ENCODE assay signal across 12 cellular contexts in the genomic region with DNA sequence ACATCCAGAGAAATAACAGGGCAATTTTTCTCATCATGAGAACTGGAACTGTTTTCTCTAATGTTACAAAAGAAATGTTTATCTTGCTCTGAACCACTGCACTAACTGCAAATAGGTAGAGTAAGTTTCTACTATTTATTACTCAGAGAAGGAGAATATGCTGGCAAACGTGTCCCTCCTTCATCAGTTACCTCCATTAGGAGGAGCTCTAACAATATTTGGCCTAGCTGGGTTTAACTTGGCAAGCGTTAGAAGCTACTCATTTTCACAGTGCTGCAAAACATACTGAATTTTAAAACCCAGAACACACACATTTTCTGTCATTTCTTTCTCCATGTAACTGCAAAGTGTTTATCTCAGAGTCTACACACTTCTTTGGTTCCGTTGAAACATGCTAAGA.
DNase-seq lines count a peak whose midpoint lies in the region; ATAC-seq and TF ChIP-seq lines count a peak whose summit lies in the region.
"Had no signal": no experiment of that assay in that cellular context is flagged by ENCODE, and none has a peak within 500 bp of the region (broad histone marks: within the 10 kb centered on the region; RNA-seq: fewer than 3 reads in every experiment).

No MANE protein-coding gene starts in this region.

- no peak overlapping the region for H3K4me3 ChIP-seq in thyroid gland (replicated peaks in 1 of 3)
- H3K4me3 ChIP-seq: A549, mucosa of descending colon, PC-9 had no signal

- H3K9me3 ChIP-seq in thyroid gland = no peaks in the 10 kb centered on the region
- H3K9me3 ChIP-seq: A549, mucosa of descending colon had no signal

- peak in 3 of 6 experiments; percentile 16 to 38 (median 24) for TF ChIP-seq CTCF in thyroid gland (IDR thresholded peaks at IDR 0.05)

- 0 to 3% methylated on average over 3 of the region's 3 CpGs for WGBS in thyroid gland, 2 donors

- DNase-seq in NCI-H1417 (lab: John Stamatoyannopoulos, UW) (peak in 2 of 3 experiments; percentile 18 to 49), NCI-H1417 treated with DMSO at 0.1 percent for 48 hours (lab: John Stamatoyannopoulos, UW) (no peak), NCI-H446 treated with DMSO at 0.1 percent for 48 hours (lab: John Stamatoyannopoulos, UW) (peak; percentile 61), cerebellar cortex (ENCODE audit: low spot score) (peak; percentile 87), putamen (ENCODE audit: low spot score) (peak; percentile 42), thyroid gland (no peak)
- DNase-seq in activated CD4-positive, alpha-beta T cell treated with anti-CD3 and anti-CD28 coated beads for 1 hour = no peak
- DNase-seq: mucosa of descending colon, PC-9 had no signal

- H3K27me3 ChIP-seq in thyroid gland = no peaks in the 10 kb centered on the region

- TF ChIP-seq POLR2A in thyroid gland (IDR thresholded peaks at IDR 0.05) = no peak

- H3K27ac ChIP-seq in thyroid gland = no peak overlapping the region
- H3K27ac ChIP-seq: A549, epithelial cell of prostate, PC-9 had no signal

- no peaks in the 10 kb centered on the region for H3K36me3 ChIP-seq in thyroid gland

- no peak for ATAC-seq in GM18519 (IDR thresholded peaks at IDR 0.05; ENCODE audit: low FRiP score, unreplicated experiment)
- ATAC-seq: A549, mucosa of descending colon had no signal

- intact Hi-C loops in thyroid gland (cut with DNase I) = no loop called here

- no peaks in the 10 kb centered on the region for H3K4me1 ChIP-seq in thyroid gland
- H3K4me1 ChIP-seq: A549 had no signal

Comparison
In these comparisons a context has a peak if more than half of its experiments do, and no peak if none do; other contexts are left out.
1. DNase-seq: peak in NCI-H1417 (2 of 3), NCI-H446 treated with DMSO at 0.1 percent for 48 hours (single experiment), cerebellar cortex (single experiment) and putamen (single experiment); none in NCI-H1417 treated with DMSO at 0.1 percent for 48 hours (single experiment), thyroid gland (0 of 2) and activated CD4-positive, alpha-beta T cell treated with anti-CD3 and anti-CD28 coated beads for 1 hour (single experiment).